In genomic region chr9:111969622-111970021, GRCh38 we compare ENCODE assay signal across 17 cellular contexts.
DNase-seq lines count a peak whose midpoint lies in the region; ATAC-seq, FAIRE-seq and TF ChIP-seq lines count a peak whose summit lies in the region.
"Had no signal": no experiment of that assay in that cellular context is flagged by ENCODE, and none has a peak within 500 bp of the region (broad histone marks: within the 10 kb centered on the region; RNA-seq: fewer than 3 reads in every experiment).

No MANE protein-coding gene starts in this region.

- no peak overlapping the region for H3K23ac ChIP-seq in neuronal stem cell (ENCODE audit: low read depth, low read length, poor library complexity)

- H3K14ac ChIP-seq in neuronal stem cell (ENCODE audit: low read length) = no peak overlapping the region

- no peak overlapping the region for H2AFZ ChIP-seq in neuronal stem cell (ENCODE audit: low read length)

- CTCF ChIA-PET in A549 (lab: Yijun Ruan, JAX) = interaction anchor here (0.9 to 1.0 kb wide), 2 partner anchors 21 to 210 kb away, joined by 3 read pairs; no protein-coding TSS in a partner anchor

- peak overlapping the region; percentile 21 to 54; a peak in 4 of 6 replicates for H3K27ac ChIP-seq in A549
- peak overlapping the region; percentile 20; the same call in 1 of the 2 replicates for H3K27ac ChIP-seq in WERI-Rb-1
- no peak overlapping the region for H3K27ac ChIP-seq in neuronal stem cell (replicated peaks; ENCODE audit: low read length)
- H3K27ac ChIP-seq: KMS-11 had no signal

- H3K4me2 ChIP-seq in A549 = no peak overlapping the region
- H3K4me2 ChIP-seq in neuronal stem cell (ENCODE audit: insufficient read depth, low read length, poor library complexity, severe bottlenecking) = no peak overlapping the region
- H3K4me2 ChIP-seq: KMS-11 had no signal

- no peak for TF ChIP-seq CTCF in A549 (IDR thresholded peaks at IDR 0.05)
- no peak for TF ChIP-seq CTCF in GM12865 (IDR thresholded peaks at IDR 0.05; ENCODE audit: insufficient read depth, low read depth, low read length, missing control alignments)
- TF ChIP-seq CTCF in WERI-Rb-1 (IDR thresholded peaks at IDR 0.05; ENCODE audit: low read depth, low read length) = no peak

- peaks cover 33% of the 10 kb centered on the region for H3K4me1 ChIP-seq in A549
- H3K4me1 ChIP-seq in neuronal stem cell (ENCODE audit: control insufficient read depth in 2 of 2, insufficient read depth in 1 of 2, low read depth in 1 of 2, low read length in 2 of 2) = no peaks in the 10 kb centered on the region

- POLR2A ChIA-PET in A549 (lab: Yijun Ruan, JAX) = no interaction called here

- 75% methylated on average over 8 of the region's 8 CpGs for WGBS in A549 (ENCODE audit: missing lambda C conversion rate)
- WGBS in neuronal stem cell (ENCODE audit: extremely low coverage in 2 of 2, insufficient read length in 2 of 2, insufficient replicate concordance in 1 of 2), 2 donors = no CpG with 5 or more reads among the region's 8 CpGs

- no peak overlapping the region for H2BK12ac ChIP-seq in neuronal stem cell (ENCODE audit: low read length)

- no peaks in the 10 kb centered on the region for H3K36me3 ChIP-seq in WERI-Rb-1
- H3K36me3 ChIP-seq in neuronal stem cell (replicated peaks in 1 of 2; ENCODE audit: control insufficient read depth in 2 of 2, insufficient read depth in 2 of 2, low read length in 2 of 2) = no peaks in the 10 kb centered on the region

- no peak for TF ChIP-seq EP300 in A549 (IDR thresholded peaks at IDR 0.05)

- FAIRE-seq in A549 (lab: Jason Lieb, UNC) = no peak
- FAIRE-seq: D721Med had no signal

- H3K79me1 ChIP-seq in neuronal stem cell (ENCODE audit: low read depth, low read length) = no peaks in the 10 kb centered on the region

- H2BK15ac ChIP-seq in neuronal stem cell (ENCODE audit: low read length) = no peak overlapping the region

- H3K4me3 ChIP-seq in A549 = no peak overlapping the region
- peak overlapping the region; percentile 15; the same call in 1 of the 2 replicates for H3K4me3 ChIP-seq in GM12865 (ENCODE audit: low read depth, low read length)
- no peak overlapping the region for H3K4me3 ChIP-seq in WERI-Rb-1 (ENCODE audit: low read depth, low read length)
- no peak overlapping the region for H3K4me3 ChIP-seq in neuronal stem cell (ENCODE audit: low read length in 2 of 2)

- ATAC-seq in A549 = no peak

- H3K9ac ChIP-seq in neuronal stem cell (ENCODE audit: low read depth, low read length, poor library complexity) = no peak overlapping the region
- H3K9ac ChIP-seq: KMS-11 had no signal

- TF ChIP-seq RAD21 in A549 (conservative IDR thresholded peaks at IDR 0.05 in 1 of 2, IDR thresholded peaks at IDR 0.05 in 1 of 2) = no peak

- H4K8ac ChIP-seq in neuronal stem cell (ENCODE audit: low read depth, low read length) = no peak overlapping the region

- TF ChIP-seq POLR2A in A549 (IDR thresholded peaks at IDR 0.05; ENCODE audit: low read length) = no peak

- no peak overlapping the region for H2AK5ac ChIP-seq in neuronal stem cell (ENCODE audit: low read depth, low read length)

- H2BK120ac ChIP-seq in neuronal stem cell (ENCODE audit: low read depth, low read length) = no peak overlapping the region

- H3K9me3 ChIP-seq in A549 (no peaks in the 10 kb centered on the region), WERI-Rb-1 (ENCODE audit: severe bottlenecking) (peaks cover 3% of the 10 kb centered on the region), neuronal stem cell (replicated peaks in 1 of 2; ENCODE audit: control insufficient read depth in 2 of 2, insufficient read depth in 1 of 2, low read depth in 1 of 2, low read length in 2 of 2) (no peaks in the 10 kb centered on the region)

- H3K18ac ChIP-seq in neuronal stem cell (ENCODE audit: low read length) = no peak overlapping the region

- H3K27me3 ChIP-seq in WERI-Rb-1 (ENCODE audit: insufficient read depth, low read depth, severe bottlenecking) (no peaks in the 10 kb centered on the region), neuronal stem cell (ENCODE audit: control insufficient read depth in 3 of 3, insufficient read depth in 3 of 3, low read depth in 1 of 3, low read length in 3 of 3) (no peaks in the 10 kb centered on the region)

- H3K4ac ChIP-seq in neuronal stem cell (ENCODE audit: low read length) = no peak overlapping the region

- H2BK5ac ChIP-seq in neuronal stem cell (ENCODE audit: low read length) = no peak overlapping the region

- DNase-seq in A549 (ENCODE audit: low read depth in 1 of 2, low spot score in 1 of 2) (no peak), GM12865 (ENCODE audit: low read depth) (no peak), WERI-Rb-1 (peak; percentile 88), neuronal stem cell (ENCODE audit: low spot score) (peak; percentile 35), iPS-NIHi11 (ENCODE audit: low spot score) (no peak)
- no peak for DNase-seq in activated CD8-positive, alpha-beta memory T cell treated with anti-CD3 and anti-CD28 coated beads for 24 hours
- no peak for DNase-seq in stimulated activated CD4-positive, alpha-beta T cell treated with anti-CD3 and anti-CD28 coated beads, Interleukin-4, amount 100 ng/mL, for 4 hours
- DNase-seq: C1 segment of cervical spinal cord; CD8-positive, alpha-beta memory T cell; H9; NCI-H1436 treated with DMSO at 0.1 percent for 48 hours; NCI-H2029; NCI-H446; RPMI8226; SHP77 treated with DMSO at 0.1 percent for 48 hours had no signal

- H4K91ac ChIP-seq in neuronal stem cell (ENCODE audit: low read depth, low read length, poor library complexity) = no peak overlapping the region

TF ChIP-seq in A549, 52 proteins besides CTCF, POLR2A, EP300 and RAD21:
- TF ChIP-seq SREBF2 (IDR thresholded peaks at IDR 0.05) (no peak), MAX (IDR thresholded peaks at IDR 0.05) (no peak), TP53 (CRISPR knock-in tag; IDR thresholded peaks at IDR 0.05) (no peak), FOXS1 (CRISPR knock-in tag; IDR thresholded peaks at IDR 0.05) (no peak), USF2 (IDR thresholded peaks at IDR 0.05) (no peak), JUN (IDR thresholded peaks at IDR 0.05) (no peak), PBX3 (IDR thresholded peaks at IDR 0.05) (no peak)

Comparison
In these comparisons a context has a peak if more than half of its experiments do, and no peak if none do; other contexts are left out.
1. DNase-seq: peak in WERI-Rb-1 (single experiment) and neuronal stem cell (single experiment); none in A549 (0 of 2), GM12865 (single experiment), activated CD8-positive, alpha-beta memory T cell treated with anti-CD3 and anti-CD28 coated beads for 24 hours (single experiment), stimulated activated CD4-positive, alpha-beta T cell treated with anti-CD3 and anti-CD28 coated beads, Interleukin-4, amount 100 ng/mL, for 4 hours (0 of 2) and iPS-NIHi11 (single experiment).